In genomic region chr3:128348805-128349531, GRCh38 we compare ENCODE assay signal across 10 cellular contexts.
DNase-seq lines count a peak whose midpoint lies in the region; ATAC-seq, FAIRE-seq and TF ChIP-seq lines count a peak whose summit lies in the region.
"Had no signal": no experiment of that assay in that cellular context is flagged by ENCODE, and none has a peak within 500 bp of the region (broad histone marks: within the 10 kb centered on the region; RNA-seq: fewer than 3 reads in every experiment).

No MANE protein-coding gene starts in this region.

- H3K36me3 ChIP-seq in adipocyte (ENCODE audit: control insufficient read depth, insufficient read depth, low read length, severe bottlenecking), result peaks cover 5% of the 10 kb centered on the region

- H3K4me1 ChIP-seq in adipocyte (ENCODE audit: control insufficient read depth, insufficient read depth, low read length), result no peaks in the 10 kb centered on the region

- no peak for ATAC-seq in naive B cell (ENCODE audit: low read depth in 2 of 2)
- no peak for ATAC-seq in HG03108 (IDR thresholded peaks at IDR 0.05; ENCODE audit: unreplicated experiment)
- no peak for ATAC-seq in natural killer cell treated with Interleukin-12 subunit alpha and Interleukin-12 subunit beta and Interleukin-15 and Interleukin-18, amount 100 ng/mL, for 72 hours

- TF ChIP-seq POLR2A in GM12892 (IDR thresholded peaks at IDR 0.05; ENCODE audit: low read depth, low read length), result no peak

- DNase-seq in EH (ENCODE audit: low read depth) (peak; percentile 13), KBM-7 (peak; percentile 74), adipocyte (ENCODE audit: low read depth) (peak; percentile 11), naive B cell (no peak), GM12892 (ENCODE audit: insufficient read length) (no peak)
- no peak for DNase-seq in activated T-helper 1 cell treated with anti-CD3 and anti-CD28 coated beads, Interleukin-12 subunit alpha, Interleukin-12 subunit beta, Interleukin-2, Interleukin-4 antibody, amounts not matched to agents 30 ng/mL and 10 ng/mL and 1 ng/mL, durations not matched to agents 14 hours and 24 hours and 36 hours (ENCODE audit: low spot score)
- DNase-seq in natural killer cell treated with Interleukin-12 subunit alpha and Interleukin-12 subunit beta and Interleukin-15 and Interleukin-18, amount 100 ng/mL, for 72 hours (ENCODE audit: low spot score), result no peak
- DNase-seq: activated effector memory CD4-positive, alpha-beta T cell treated with anti-CD3 and anti-CD28 coated beads, Interleukin-2, amount 50 U/mL, for 16 hours; NCI-H2107 had no signal

- no peak overlapping the region for H3K9ac ChIP-seq in adipocyte (ENCODE audit: low read length)

- intact Hi-C loops in activated T-helper 1 cell treated with anti-CD3 and anti-CD28 coated beads, Interleukin-12 subunit alpha, Interleukin-12 subunit beta, Interleukin-2, Interleukin-4 antibody, amounts not matched to agents 30 ng/mL and 10 ng/mL and 1 ng/mL, durations not matched to agents 14 hours and 24 hours and 36 hours (cut with micrococcal nuclease), result no loop called here

- FAIRE-seq in GM12892 (lab: Jason Lieb, UNC), result no peak

- peak overlapping the region in 4 of 6 donors; percentile 3 to 78 (median 47) for H3K27ac Mint-ChIP-seq in naive B cell
- no peak overlapping the region for H3K27ac Mint-ChIP-seq in activated T-helper 1 cell treated with anti-CD3 and anti-CD28 coated beads, Interleukin-12 subunit alpha, Interleukin-12 subunit beta, Interleukin-2, Interleukin-4 antibody, amounts not matched to agents 30 ng/mL and 10 ng/mL and 1 ng/mL, durations not matched to agents 14 hours and 24 hours and 36 hours
- no peak overlapping the region for H3K27ac Mint-ChIP-seq in natural killer cell treated with Interleukin-12 subunit alpha and Interleukin-12 subunit beta and Interleukin-15 and Interleukin-18, amount 100 ng/mL, for 72 hours

- H3K27me3 Mint-ChIP-seq in naive B cell, result no peaks in the 10 kb centered on the region
- H3K27me3 Mint-ChIP-seq in activated T-helper 1 cell treated with anti-CD3 and anti-CD28 coated beads, Interleukin-12 subunit alpha, Interleukin-12 subunit beta, Interleukin-2, Interleukin-4 antibody, amounts not matched to agents 30 ng/mL and 10 ng/mL and 1 ng/mL, durations not matched to agents 14 hours and 24 hours and 36 hours (ENCODE audit: insufficient read depth), result no peaks in the 10 kb centered on the region
- H3K27me3 Mint-ChIP-seq in natural killer cell treated with Interleukin-12 subunit alpha and Interleukin-12 subunit beta and Interleukin-15 and Interleukin-18, amount 100 ng/mL, for 72 hours, result no peaks in the 10 kb centered on the region

- H3K4me3 ChIP-seq in adipocyte (ENCODE audit: low read length), result no peak overlapping the region

- H3K27me3 ChIP-seq in adipocyte (replicated peaks; ENCODE audit: control insufficient read depth, insufficient read depth, low read length), result no peaks in the 10 kb centered on the region

- no peaks in the 10 kb centered on the region for H3K9me3 ChIP-seq in adipocyte (ENCODE audit: control insufficient read depth, low read length)

- H3K9me3 Mint-ChIP-seq in naive B cell, result no peaks in the 10 kb centered on the region
- no peaks in the 10 kb centered on the region for H3K9me3 Mint-ChIP-seq in activated T-helper 1 cell treated with anti-CD3 and anti-CD28 coated beads, Interleukin-12 subunit alpha, Interleukin-12 subunit beta, Interleukin-2, Interleukin-4 antibody, amounts not matched to agents 30 ng/mL and 10 ng/mL and 1 ng/mL, durations not matched to agents 14 hours and 24 hours and 36 hours
- no peaks in the 10 kb centered on the region for H3K9me3 Mint-ChIP-seq in natural killer cell treated with Interleukin-12 subunit alpha and Interleukin-12 subunit beta and Interleukin-15 and Interleukin-18, amount 100 ng/mL, for 72 hours

- H3K4me3 Mint-ChIP-seq in naive B cell, result peak overlapping the region in 2 of 8 donors; percentile 32 to 65
- no peak overlapping the region for H3K4me3 Mint-ChIP-seq in activated T-helper 1 cell treated with anti-CD3 and anti-CD28 coated beads, Interleukin-12 subunit alpha, Interleukin-12 subunit beta, Interleukin-2, Interleukin-4 antibody, amounts not matched to agents 30 ng/mL and 10 ng/mL and 1 ng/mL, durations not matched to agents 14 hours and 24 hours and 36 hours
- H3K4me3 Mint-ChIP-seq in natural killer cell treated with Interleukin-12 subunit alpha and Interleukin-12 subunit beta and Interleukin-15 and Interleukin-18, amount 100 ng/mL, for 72 hours, result no peak overlapping the region

- H3K36me3 Mint-ChIP-seq in naive B cell, result peaks cover 6 to 8% of the 10 kb centered on the region in 2 donors
- H3K36me3 Mint-ChIP-seq in activated T-helper 1 cell treated with anti-CD3 and anti-CD28 coated beads, Interleukin-12 subunit alpha, Interleukin-12 subunit beta, Interleukin-2, Interleukin-4 antibody, amounts not matched to agents 30 ng/mL and 10 ng/mL and 1 ng/mL, durations not matched to agents 14 hours and 24 hours and 36 hours (ENCODE audit: low read depth), result no peaks in the 10 kb centered on the region
- no peaks in the 10 kb centered on the region for H3K36me3 Mint-ChIP-seq in natural killer cell treated with Interleukin-12 subunit alpha and Interleukin-12 subunit beta and Interleukin-15 and Interleukin-18, amount 100 ng/mL, for 72 hours

- peaks cover 22% of the 10 kb centered on the region in 3 donors for H3K4me1 Mint-ChIP-seq in naive B cell
- no peaks in the 10 kb centered on the region for H3K4me1 Mint-ChIP-seq in activated T-helper 1 cell treated with anti-CD3 and anti-CD28 coated beads, Interleukin-12 subunit alpha, Interleukin-12 subunit beta, Interleukin-2, Interleukin-4 antibody, amounts not matched to agents 30 ng/mL and 10 ng/mL and 1 ng/mL, durations not matched to agents 14 hours and 24 hours and 36 hours (ENCODE audit: low read depth)
- peaks cover 0 to 8% of the 10 kb centered on the region in 2 donors for H3K4me1 Mint-ChIP-seq in natural killer cell treated with Interleukin-12 subunit alpha and Interleukin-12 subunit beta and Interleukin-15 and Interleukin-18, amount 100 ng/mL, for 72 hours (ENCODE audit: low read depth in 2 of 2)

- in situ Hi-C loops in KBM-7 (cut with MboI; ENCODE audit: low pct_unique_long_range_greater_than_20kb, low sequenced_read_pairs), result no loop called here

Comparison
In these comparisons a context has a peak if more than half of its experiments do, and no peak if none do; other contexts are left out.
1. DNase-seq: peak in EH (single experiment), KBM-7 (single experiment) and adipocyte (single experiment); none in naive B cell (single experiment), activated T-helper 1 cell treated with anti-CD3 and anti-CD28 coated beads, Interleukin-12 subunit alpha, Interleukin-12 subunit beta, Interleukin-2, Interleukin-4 antibody, amounts not matched to agents 30 ng/mL and 10 ng/mL and 1 ng/mL, durations not matched to agents 14 hours and 24 hours and 36 hours (single experiment), GM12892 (single experiment) and natural killer cell treated with Interleukin-12 subunit alpha and Interleukin-12 subunit beta and Interleukin-15 and Interleukin-18, amount 100 ng/mL, for 72 hours (single experiment).
2. H3K27ac Mint-ChIP-seq: peak in naive B cell (4 of 6); none in activated T-helper 1 cell treated with anti-CD3 and anti-CD28 coated beads, Interleukin-12 subunit alpha, Interleukin-12 subunit beta, Interleukin-2, Interleukin-4 antibody, amounts not matched to agents 30 ng/mL and 10 ng/mL and 1 ng/mL, durations not matched to agents 14 hours and 24 hours and 36 hours (single experiment) and natural killer cell treated with Interleukin-12 subunit alpha and Interleukin-12 subunit beta and Interleukin-15 and Interleukin-18, amount 100 ng/mL, for 72 hours (0 of 2).